ENCODE assay signal across 25 cellular contexts in genomic region chr3:49329201-49329600, GRCh38. TPM values are rescaled to one million over a fixed set of nuclear protein-coding genes. Genes with fewer than 3 reads are reported as not detected.
A peak's percentile ranks its signal among the peaks of the same experiment; 100 is the strongest.
DNase-seq lines count a peak whose midpoint lies in the region; ATAC-seq and TF ChIP-seq lines count a peak whose summit lies in the region.
"Had no signal": no experiment of that assay in that cellular context is flagged by ENCODE, and none has a peak within 500 bp of the region (broad histone marks: within the 10 kb centered on the region; RNA-seq: fewer than 3 reads in every experiment).

No MANE protein-coding gene starts in this region.

- H3K4me3 Mint-ChIP-seq in natural killer cell (no peak overlapping the region), WTC11 (no peak overlapping the region)
- no peak overlapping the region for H3K4me3 Mint-ChIP-seq in natural killer cell treated with Interleukin-12 subunit alpha and Interleukin-12 subunit beta and Interleukin-15 and Interleukin-18, amount 100 ng/mL, for 72 hours
- H3K4me3 Mint-ChIP-seq: CD4-positive, alpha-beta T cell; GM23338; H9; HFFc6 had no signal

- TF ChIP-seq CTCF in natural killer cell (IDR thresholded peaks at IDR 0.05) (no peak), WTC11 (IDR thresholded peaks at IDR 0.05) (no peak)

- DNase-seq in natural killer cell (no peak), WTC11 (ENCODE audit: low spot score) (no peak), epithelial cell of prostate (ENCODE audit: low read depth, low spot score) (no peak), NCI-H774 (lab: John Stamatoyannopoulos, UW) (no peak), NCI-H748 (lab: John Stamatoyannopoulos, UW; ENCODE audit: unreplicated experiment) (no peak)
- no peak for DNase-seq in natural killer cell treated with Interleukin-12 subunit alpha and Interleukin-12 subunit beta and Interleukin-15 and Interleukin-18, amount 100 ng/mL, for 72 hours (ENCODE audit: low spot score)
- no peak for DNase-seq in stimulated activated naive CD4-positive, alpha-beta T cell treated with Interleukin-2 at 50 U/mL for 16 hours (lab: John Stamatoyannopoulos, UW)
- DNase-seq: CD4-positive, alpha-beta T cell; DMS53; H9; HFFc6; Kasumi-1; NCI-H1105; NCI-H1436 treated with DMSO at 0.1 percent for 48 hours; NCI-H187 treated with DMSO at 0.1 percent for 48 hours; NCI-H2171 treated with DMSO at 0.1 percent for 48 hours; NCI-H446; NCI-H524 treated with DMSO at 0.1 percent for 48 hours; PC-9; SHP77 had no signal

- H3K27ac Mint-ChIP-seq in natural killer cell: peak overlapping the region; percentile 49 to 50
- no peak overlapping the region for H3K27ac Mint-ChIP-seq in natural killer cell treated with Interleukin-12 subunit alpha and Interleukin-12 subunit beta and Interleukin-15 and Interleukin-18, amount 100 ng/mL, for 72 hours
- H3K27ac Mint-ChIP-seq in WTC11: peak overlapping the region; percentile 55
- H3K27ac Mint-ChIP-seq: CD4-positive, alpha-beta T cell; GM23338 had no signal

- H3K27ac ChIP-seq in epithelial cell of prostate: peak overlapping the region; percentile 53
- H3K27ac ChIP-seq: BLaER1, PC-9 had no signal

- intact Hi-C loops in natural killer cell (cut with micrococcal nuclease): no loop called here

- POLR2A ChIA-PET in WTC11 (lab: Charles Lee): no interaction called here

- H3K27me3 Mint-ChIP-seq in natural killer cell (ENCODE audit: low read depth in 2 of 2) (no peaks in the 10 kb centered on the region), WTC11 (ENCODE audit: low read depth) (no peaks in the 10 kb centered on the region)
- H3K27me3 Mint-ChIP-seq in natural killer cell treated with Interleukin-12 subunit alpha and Interleukin-12 subunit beta and Interleukin-15 and Interleukin-18, amount 100 ng/mL, for 72 hours: no peaks in the 10 kb centered on the region
- H3K27me3 Mint-ChIP-seq: CD4-positive, alpha-beta T cell had no signal

- CTCF ChIA-PET in WTC11 (lab: Charles Lee): interaction anchor here (1.5 kb wide), 1 partner anchor 120 kb away, joined by 4 read pairs; no protein-coding TSS in a partner anchor

- H3K4me1 Mint-ChIP-seq in natural killer cell: peaks cover 9 to 12% of the 10 kb centered on the region in 2 donors
- peaks cover 8 to 10% of the 10 kb centered on the region in 2 donors for H3K4me1 Mint-ChIP-seq in natural killer cell treated with Interleukin-12 subunit alpha and Interleukin-12 subunit beta and Interleukin-15 and Interleukin-18, amount 100 ng/mL, for 72 hours (ENCODE audit: low read depth in 2 of 2)
- H3K4me1 Mint-ChIP-seq in WTC11: no peaks in the 10 kb centered on the region
- H3K4me1 Mint-ChIP-seq: GM23338, H9 had no signal

- H3K36me3 Mint-ChIP-seq in natural killer cell (peaks cover 15% of the 10 kb centered on the region), WTC11 (peaks cover 41% of the 10 kb centered on the region)
- peaks cover 18% of the 10 kb centered on the region for H3K36me3 Mint-ChIP-seq in natural killer cell treated with Interleukin-12 subunit alpha and Interleukin-12 subunit beta and Interleukin-15 and Interleukin-18, amount 100 ng/mL, for 72 hours

- ATAC-seq in natural killer cell: no peak
- ATAC-seq in natural killer cell treated with Interleukin-12 subunit alpha and Interleukin-12 subunit beta and Interleukin-15 and Interleukin-18, amount 100 ng/mL, for 72 hours: no peak
- ATAC-seq in WTC11: no peak
- ATAC-seq: GM23338, HepG2, K562 had no signal

- H3K9me3 Mint-ChIP-seq in natural killer cell (no peaks in the 10 kb centered on the region), WTC11 (no peaks in the 10 kb centered on the region)
- H3K9me3 Mint-ChIP-seq in natural killer cell treated with Interleukin-12 subunit alpha and Interleukin-12 subunit beta and Interleukin-15 and Interleukin-18, amount 100 ng/mL, for 72 hours: no peaks in the 10 kb centered on the region
- H3K9me3 Mint-ChIP-seq: CD4-positive, alpha-beta T cell; GM23338; H9; HFFc6 had no signal

TF ChIP-seq in WTC11, 78 proteins besides CTCF, POLR2A, EP300 and RAD21 (continues in another document):
- TF ChIP-seq HMGXB4 (CRISPR knock-in tag; IDR thresholded peaks at IDR 0.05) (no peak), ZNF281 (CRISPR knock-in tag; IDR thresholded peaks at IDR 0.05) (no peak), SOX15 (CRISPR knock-in tag; IDR thresholded peaks at IDR 0.05) (no peak), ZNF512 (CRISPR knock-in tag; IDR thresholded peaks at IDR 0.05; ENCODE audit: borderline replicate concordance) (no peak), FOXP1 (CRISPR knock-in tag; IDR thresholded peaks at IDR 0.05; ENCODE audit: borderline replicate concordance) (no peak), MLX (CRISPR knock-in tag; IDR thresholded peaks at IDR 0.05) (no peak)

RNA-seq across cellular contexts. Expression of gene USP4, which starts 10.7 kb away (rescaled TPM):
- total RNA-seq in natural killer cell (100 to 1,000 TPM; 110 to 138 (median 135) TPM), WTC11 (2021) (29.1 to 38.5 TPM (median 36.6 TPM) in 3 replicates)
- 100 to 1,000 TPM in 1 of 2 donors, 10 to 100 TPM in 1; 90.9 to 105 TPM for total RNA-seq in natural killer cell treated with Interleukin-12 subunit alpha and Interleukin-12 subunit beta and Interleukin-15 and Interleukin-18, amount 100 ng/mL, for 72 hours

RNA-seq across cellular contexts. Expression of gene GPX1, which starts 29.0 kb away (rescaled TPM):
- total RNA-seq in natural killer cell (10 to 100 TPM; 34.7 to 70.0 (median 59.1) TPM), WTC11 (2021) (305 to 323 TPM (median 321 TPM) in 3 replicates)
- 100 to 1,000 TPM in 1 of 2 donors, 10 to 100 TPM in 1; 95.4 to 107 TPM for total RNA-seq in natural killer cell treated with Interleukin-12 subunit alpha and Interleukin-12 subunit beta and Interleukin-15 and Interleukin-18, amount 100 ng/mL, for 72 hours
- total RNA-seq: RPMI7951 had no signal

RNA-seq across cellular contexts. Expression of gene C3orf62, which starts 52.2 kb away (rescaled TPM):
- total RNA-seq in natural killer cell: 10 to 100 TPM in 2 of 3 donors, 1 to 10 TPM in 1; 8.8 to 12.7 (median 10.8) TPM
- 10 to 100 TPM; 10.7 to 18.1 TPM for total RNA-seq in natural killer cell treated with Interleukin-12 subunit alpha and Interleukin-12 subunit beta and Interleukin-15 and Interleukin-18, amount 100 ng/mL, for 72 hours
- total RNA-seq in WTC11 (2021): 2.1 to 2.5 TPM (median 2.4 TPM) in 3 replicates

Comparison
In these comparisons a context has a peak if more than half of its experiments do, and no peak if none do; other contexts are left out.
1. H3K27ac Mint-ChIP-seq: peak in natural killer cell (2 of 2) and WTC11 (single experiment); none in natural killer cell treated with Interleukin-12 subunit alpha and Interleukin-12 subunit beta and Interleukin-15 and Interleukin-18, amount 100 ng/mL, for 72 hours (0 of 2).